Comparison of ENCODE assay signal across 8 cellular contexts in genomic region chr2:113235347-113236226, GRCh38. TPM values are rescaled to one million over a fixed set of nuclear protein-coding genes. Genes with fewer than 3 reads are reported as not detected.
DNase-seq lines count a peak whose midpoint lies in the region; ATAC-seq and TF ChIP-seq lines count a peak whose summit lies in the region.
"Not testable (repeated sequence)": the region's sequence is repeated elsewhere in the genome, so short reads cannot be mapped to it uniquely, and the experiment has no call there.

No MANE protein-coding gene starts in this region.

- intact Hi-C loops in Calu3 (cut with micrococcal nuclease; ENCODE audit: unreplicated experiment): not testable (repeated sequence)

- peaks cover 64% of the 10 kb centered on the region for H3K36me3 Mint-ChIP-seq in Calu3 (ENCODE audit: insufficient read depth, unreplicated experiment)

- H3K27ac Mint-ChIP-seq in Calu3 (ENCODE audit: unreplicated experiment): peak overlapping the region; percentile 95

- CTCF ChIA-PET in Calu3 (lab: Charles Lee): interaction anchor here (0.6 to 1.7 kb wide), 12 partner anchors 10 to 155 kb away, joined by 3 to 13 read pairs (median 3); no protein-coding TSS in a partner anchor

- peak overlapping the region; percentile 53 for H3K4me3 ChIP-seq in HFF-Myc (replicated peaks; ENCODE audit: low read depth, low read length)
- peak overlapping the region; percentile 83 for H3K4me3 ChIP-seq in fibroblast of villous mesenchyme (ENCODE audit: low read depth, low read length)

- peaks cover 20% of the 10 kb centered on the region for H3K4me1 Mint-ChIP-seq in Calu3 (ENCODE audit: low read depth, unreplicated experiment)

- peak; percentile 90 for DNase-seq in Calu3
- DNase-seq in HFF-Myc (ENCODE audit: extremely low read depth, low read depth): peak; percentile 61
- peak; percentile 75 for DNase-seq in NCI-H146 treated with DMSO at 0.1 percent for 48 hours (lab: John Stamatoyannopoulos, UW; ENCODE audit: unreplicated experiment)
- peak; percentile 62 for DNase-seq in activated naive CD4-positive, alpha-beta T cell treated with anti-CD3 and anti-CD28 coated beads, Interleukin-2, amount 50 U/mL, for 16 hours
- DNase-seq in fibroblast of villous mesenchyme (ENCODE audit: low read depth): peak; percentile 87
- DNase-seq in omental fat pad (ENCODE audit: low spot score): not testable (repeated sequence)
- DNase-seq in stimulated activated CD8-positive, alpha-beta memory T cell treated with anti-CD3 and anti-CD28 coated beads, Interleukin-7, amount 100 ng/mL, for 4 hours (ENCODE audit: low read depth in 2 of 2): peak; percentile 52 to 53

- peak overlapping the region; percentile 88 for H3K4me3 Mint-ChIP-seq in Calu3 (ENCODE audit: low read depth, unreplicated experiment)

- not testable (repeated sequence) for H3K9me3 Mint-ChIP-seq in Calu3 (ENCODE audit: low read depth, unreplicated experiment)

- not testable (repeated sequence) for TF ChIP-seq CTCF in Calu3 (IDR thresholded peaks at IDR 0.05; ENCODE audit: unreplicated experiment); HFF-Myc (IDR thresholded peaks at IDR 0.05; ENCODE audit: low read depth, low read length, missing control alignments); VCaP (conservative IDR thresholded peaks at IDR 0.05); fibroblast of villous mesenchyme (IDR thresholded peaks at IDR 0.05; ENCODE audit: insufficient read depth, low read depth, low read length); omental fat pad (IDR thresholded peaks at IDR 0.05)

- H3K27ac ChIP-seq in VCaP: peak overlapping the region; percentile 58; the same call in 1 of the 2 replicates

- TSS peak; percentile 24 for BruUV-seq in Calu3 (replicated peaks; lab: Mats Ljungman, UMichigan)

- H3K27me3 Mint-ChIP-seq in Calu3 (ENCODE audit: unreplicated experiment): not testable (repeated sequence)

- ATAC-seq in omental fat pad (ENCODE audit: low FRiP score): peak; percentile 60

RNA-seq across cellular contexts. Expression of gene PAX8, which starts 43.1 kb away (rescaled TPM):
- total RNA-seq in Calu3 (2022) (12.2 and 14.5 TPM in 2 replicates), fibroblast of villous mesenchyme (1.3 and 1.9 TPM in 2 replicates), omental fat pad (1 to 10 TPM; 2.8 to 9.4 (median 5.8) TPM)
